Comparison of ENCODE assay signal across 1 cellular context in genomic region chr19:11293468-11294389, GRCh38.
TF ChIP-seq lines count a peak whose summit lies in the region.

No MANE protein-coding gene starts in this region.

TF ChIP-seq in HepG2, 621 proteins besides CTCF, POLR2A, EP300 and RAD21 (continued from another document and continues in another):
- TF ChIP-seq ZNF543 (CRISPR knock-in tag; IDR thresholded peaks at IDR 0.05), result no peak
- TF ChIP-seq ZFP91 (CRISPR knock-in tag; IDR thresholded peaks at IDR 0.05; ENCODE audit: borderline replicate concordance), result peak; percentile 63; the same call in 1 of the 2 replicates
- TF ChIP-seq, protein P1, sequence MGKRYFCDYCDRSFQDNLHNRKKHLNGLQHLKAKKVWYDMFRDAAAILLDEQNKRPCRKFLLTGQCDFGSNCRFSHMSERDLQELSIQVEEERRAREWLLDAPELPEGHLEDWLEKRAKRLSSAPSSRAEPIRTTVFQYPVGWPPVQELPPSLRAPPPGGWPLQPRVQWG (CRISPR knock-in tag; IDR thresholded peaks at IDR 0.05; ENCODE audit: borderline replicate concordance, low read depth), result no peak
- TF ChIP-seq EZH2 (conservative IDR thresholded peaks at IDR 0.05; ENCODE audit: low read depth, low read length), result no peak
- no peak for TF ChIP-seq MAFG (CRISPR knock-in tag; IDR thresholded peaks at IDR 0.05)
- TF ChIP-seq GATA4 (IDR thresholded peaks at IDR 0.05; ENCODE audit: borderline replicate concordance, low read depth), result no peak
- TF ChIP-seq STAT5B (CRISPR knock-in tag; IDR thresholded peaks at IDR 0.05), result no peak
- TF ChIP-seq FIP1L1 (IDR thresholded peaks at IDR 0.05; ENCODE audit: borderline replicate concordance, insufficient read depth, low read depth, low read length), result no peak
- TF ChIP-seq ASH2L (IDR thresholded peaks at IDR 0.05; ENCODE audit: insufficient read length, low read depth, low read length), result no peak
- 0 out of 2 replicates have a peak, but pooled peaks have one; percentile 36 for TF ChIP-seq IRF2 (CRISPR knock-in tag; IDR thresholded peaks at IDR 0.05)
- TF ChIP-seq THRA (CRISPR knock-in tag; IDR thresholded peaks at IDR 0.05; ENCODE audit: borderline replicate concordance), result peak; percentile 42; the same call in 1 of the 2 replicates
- no peak for TF ChIP-seq THAP7 (CRISPR knock-in tag; IDR thresholded peaks at IDR 0.05)
- no peak for TF ChIP-seq ISX (CRISPR knock-in tag; conservative IDR thresholded peaks at IDR 0.05)
- no peak for TF ChIP-seq RBM39 (IDR thresholded peaks at IDR 0.05; ENCODE audit: low read depth, low read length, poor library complexity, severe bottlenecking)
- no peak for TF ChIP-seq ZNF33B (CRISPR knock-in tag; IDR thresholded peaks at IDR 0.05)
- TF ChIP-seq NPAS2 (CRISPR knock-in tag; IDR thresholded peaks at IDR 0.05; ENCODE audit: borderline replicate concordance), result no peak
- no peak for TF ChIP-seq ZNF761 (CRISPR knock-in tag; conservative IDR thresholded peaks at IDR 0.05)
- no peak for TF ChIP-seq MNT (IDR thresholded peaks at IDR 0.05)
- TF ChIP-seq KAT8 (CRISPR knock-in tag; IDR thresholded peaks at IDR 0.05), result no peak
- no peak for TF ChIP-seq HHEX (CRISPR knock-in tag; IDR thresholded peaks at IDR 0.05)
- peak; percentile 35; the same call in 1 of the 3 replicates for TF ChIP-seq MXI1 (IDR thresholded peaks at IDR 0.05; ENCODE audit: borderline replicate concordance, low read depth, low read length)
- TF ChIP-seq ZNF10 (CRISPR knock-in tag; IDR thresholded peaks at IDR 0.05; ENCODE audit: borderline replicate concordance, low read depth), result no peak
- peak; percentile 78 for TF ChIP-seq KDM2A (CRISPR knock-in tag; IDR thresholded peaks at IDR 0.05; ENCODE audit: borderline replicate concordance, low read depth)
- TF ChIP-seq KLF16 (CRISPR knock-in tag; IDR thresholded peaks at IDR 0.05), result 0 out of 4 replicates have a peak, but pooled peaks of 1 of the 2 experiments have one; percentile 56
- TF ChIP-seq HOXA3 (CRISPR knock-in tag; IDR thresholded peaks at IDR 0.05), result peak; percentile 68
- 0 out of 2 replicates have a peak, but pooled peaks have one; percentile 31 for TF ChIP-seq KLF6 (CRISPR knock-in tag; IDR thresholded peaks at IDR 0.05)
- no peak for TF ChIP-seq SUZ12 (IDR thresholded peaks at IDR 0.05; ENCODE audit: low read depth, low read length)
- no peak for TF ChIP-seq PAWR (CRISPR knock-in tag; IDR thresholded peaks at IDR 0.05; ENCODE audit: borderline replicate concordance)
- TF ChIP-seq ARHGAP35 (CRISPR knock-in tag; IDR thresholded peaks at IDR 0.05; ENCODE audit: borderline replicate concordance), result 0 out of 2 replicates have a peak, but pooled peaks have one; percentile 60
- TF ChIP-seq TEAD2 (CRISPR knock-in tag; IDR thresholded peaks at IDR 0.05), result no peak
- no peak for TF ChIP-seq ZNF710 (CRISPR knock-in tag; IDR thresholded peaks at IDR 0.05; ENCODE audit: borderline replicate concordance)
- no peak for TF ChIP-seq ZNF652 (CRISPR knock-in tag; IDR thresholded peaks at IDR 0.05; ENCODE audit: borderline replicate concordance, low read depth)
- no peak for TF ChIP-seq ZNF576 (CRISPR knock-in tag; IDR thresholded peaks at IDR 0.05)
- TF ChIP-seq PPARG (CRISPR knock-in tag; conservative IDR thresholded peaks at IDR 0.05), result 0 out of 2 replicates have a peak, but pooled peaks have one; percentile 33
- no peak for TF ChIP-seq MTF2 (CRISPR knock-in tag; IDR thresholded peaks at IDR 0.05; ENCODE audit: borderline replicate concordance)
- no peak for TF ChIP-seq GZF1 (CRISPR knock-in tag; IDR thresholded peaks at IDR 0.05)
- no peak for TF ChIP-seq BCLAF1 (IDR thresholded peaks at IDR 0.05)
- TF ChIP-seq HNF4G (IDR thresholded peaks at IDR 0.05; ENCODE audit: borderline replicate concordance, low read depth, low read length), result no peak
- 0 out of 2 replicates have a peak, but pooled peaks have one; percentile 28 for TF ChIP-seq HNF4G (CRISPR knock-in tag; IDR thresholded peaks at IDR 0.05; ENCODE audit: borderline replicate concordance, low read depth)
- TF ChIP-seq GPN1 (CRISPR knock-in tag; IDR thresholded peaks at IDR 0.05; ENCODE audit: borderline replicate concordance), result no peak
- TF ChIP-seq ERF (CRISPR knock-in tag; IDR thresholded peaks at IDR 0.05), result no peak
- no peak for TF ChIP-seq ZSCAN30 (CRISPR knock-in tag; IDR thresholded peaks at IDR 0.05)
- TF ChIP-seq HNF1B (CRISPR knock-in tag; IDR thresholded peaks at IDR 0.05), result peak; percentile 80
- no peak for TF ChIP-seq ZNF674 (CRISPR knock-in tag; IDR thresholded peaks at IDR 0.05; ENCODE audit: low read depth)
- TF ChIP-seq, protein P2, sequence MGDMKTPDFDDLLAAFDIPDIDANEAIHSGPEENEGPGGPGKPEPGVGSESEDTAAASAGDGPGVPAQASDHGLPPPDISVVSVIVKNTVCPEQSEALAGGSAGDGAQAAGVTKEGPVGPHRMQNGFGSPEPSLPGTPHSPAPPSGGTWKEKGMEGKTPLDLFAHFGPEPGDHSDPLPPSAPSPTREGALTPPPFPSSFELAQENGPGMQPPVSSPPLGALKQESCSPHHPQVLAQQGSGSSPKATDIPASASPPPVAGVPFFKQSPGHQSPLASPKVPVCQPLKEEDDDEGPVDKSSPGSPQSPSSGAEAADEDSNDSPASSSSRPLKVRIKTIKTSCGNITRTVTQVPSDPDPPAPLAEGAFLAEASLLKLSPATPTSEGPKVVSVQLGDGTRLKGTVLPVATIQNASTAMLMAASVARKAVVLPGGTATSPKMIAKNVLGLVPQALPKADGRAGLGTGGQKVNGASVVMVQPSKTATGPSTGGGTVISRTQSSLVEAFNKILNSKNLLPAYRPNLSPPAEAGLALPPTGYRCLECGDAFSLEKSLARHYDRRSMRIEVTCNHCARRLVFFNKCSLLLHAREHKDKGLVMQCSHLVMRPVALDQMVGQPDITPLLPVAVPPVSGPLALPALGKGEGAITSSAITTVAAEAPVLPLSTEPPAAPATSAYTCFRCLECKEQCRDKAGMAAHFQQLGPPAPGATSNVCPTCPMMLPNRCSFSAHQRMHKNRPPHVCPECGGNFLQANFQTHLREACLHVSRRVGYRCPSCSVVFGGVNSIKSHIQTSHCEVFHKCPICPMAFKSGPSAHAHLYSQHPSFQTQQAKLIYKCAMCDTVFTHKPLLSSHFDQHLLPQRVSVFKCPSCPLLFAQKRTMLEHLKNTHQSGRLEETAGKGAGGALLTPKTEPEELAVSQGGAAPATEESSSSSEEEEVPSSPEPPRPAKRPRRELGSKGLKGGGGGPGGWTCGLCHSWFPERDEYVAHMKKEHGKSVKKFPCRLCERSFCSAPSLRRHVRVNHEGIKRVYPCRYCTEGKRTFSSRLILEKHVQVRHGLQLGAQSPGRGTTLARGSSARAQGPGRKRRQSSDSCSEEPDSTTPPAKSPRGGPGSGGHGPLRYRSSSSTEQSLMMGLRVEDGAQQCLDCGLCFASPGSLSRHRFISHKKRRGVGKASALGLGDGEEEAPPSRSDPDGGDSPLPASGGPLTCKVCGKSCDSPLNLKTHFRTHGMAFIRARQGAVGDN (CRISPR knock-in tag; IDR thresholded peaks at IDR 0.05), result peak; percentile 73
- TF ChIP-seq, protein P3, sequence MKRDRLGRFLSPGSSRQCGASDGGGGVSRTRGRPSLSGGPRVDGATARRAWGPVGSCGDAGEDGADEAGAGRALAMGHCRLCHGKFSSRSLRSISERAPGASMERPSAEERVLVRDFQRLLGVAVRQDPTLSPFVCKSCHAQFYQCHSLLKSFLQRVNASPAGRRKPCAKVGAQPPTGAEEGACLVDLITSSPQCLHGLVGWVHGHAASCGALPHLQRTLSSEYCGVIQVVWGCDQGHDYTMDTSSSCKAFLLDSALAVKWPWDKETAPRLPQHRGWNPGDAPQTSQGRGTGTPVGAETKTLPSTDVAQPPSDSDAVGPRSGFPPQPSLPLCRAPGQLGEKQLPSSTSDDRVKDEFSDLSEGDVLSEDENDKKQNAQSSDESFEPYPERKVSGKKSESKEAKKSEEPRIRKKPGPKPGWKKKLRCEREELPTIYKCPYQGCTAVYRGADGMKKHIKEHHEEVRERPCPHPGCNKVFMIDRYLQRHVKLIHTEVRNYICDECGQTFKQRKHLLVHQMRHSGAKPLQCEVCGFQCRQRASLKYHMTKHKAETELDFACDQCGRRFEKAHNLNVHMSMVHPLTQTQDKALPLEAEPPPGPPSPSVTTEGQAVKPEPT (CRISPR knock-in tag; IDR thresholded peaks at IDR 0.05; ENCODE audit: low read depth), result no peak
